In the genomic region with DNA sequence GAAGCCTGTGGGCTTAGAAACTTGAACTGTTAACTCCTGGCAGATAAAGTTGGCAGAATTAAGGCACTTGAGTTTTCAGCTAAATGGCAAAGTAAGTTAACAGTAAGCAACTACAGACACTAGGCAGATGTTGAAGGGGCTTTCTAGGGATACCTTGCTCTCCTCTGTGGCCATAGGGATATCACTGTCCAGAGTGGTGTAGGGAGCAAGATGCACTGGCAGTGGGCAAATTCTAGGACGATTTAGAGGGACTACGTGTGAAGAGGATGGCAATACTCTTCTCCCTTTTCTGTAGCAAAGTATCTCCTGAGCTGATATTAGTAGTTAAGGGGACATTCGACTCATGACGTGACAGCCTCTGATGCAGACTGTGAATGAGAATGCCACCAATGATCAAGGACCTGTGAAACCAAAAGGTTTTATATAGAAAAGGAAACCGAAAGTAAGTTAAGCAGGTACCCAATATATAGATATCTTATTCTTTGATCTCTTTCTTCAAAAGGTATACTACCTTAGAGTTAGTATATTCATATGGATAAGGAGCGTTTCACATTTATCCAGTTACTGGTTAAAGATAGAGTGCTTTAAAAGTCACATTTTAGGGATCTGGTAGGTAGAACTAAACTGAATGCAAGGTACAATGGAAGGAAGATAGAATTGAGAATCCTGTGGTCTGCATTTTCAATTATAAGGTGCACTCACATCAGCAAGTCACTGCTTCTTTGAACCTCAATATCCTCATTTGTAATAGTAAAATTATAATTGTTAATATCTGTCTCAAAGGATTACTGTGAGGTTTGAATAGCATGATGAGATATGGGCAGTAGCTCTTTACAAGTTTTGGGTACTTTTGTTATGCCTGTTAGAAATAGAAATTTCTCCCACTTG, we compare ENCODE assay signal across 8 cellular contexts.
DNase-seq lines count a peak whose midpoint lies in the region; ATAC-seq and TF ChIP-seq lines count a peak whose summit lies in the region.

No MANE protein-coding gene starts in this region.

- POLR2A ChIA-PET in PC-3 (lab: Charles Lee; ENCODE audit: unreplicated experiment): no interaction called here

- H3K79me2 ChIP-seq in PC-3 (ENCODE audit: low read length): no peaks in the 10 kb centered on the region
- no peaks in the 10 kb centered on the region for H3K79me2 ChIP-seq in GM23338 (replicated peaks; ENCODE audit: insufficient read depth)

- H3K27ac ChIP-seq in PC-3 (ENCODE audit: low read length): no peak overlapping the region
- H3K27ac ChIP-seq in GM23338 (ENCODE audit: low read depth): no peak overlapping the region
- H3K27ac ChIP-seq in substantia nigra (ENCODE audit: low read depth, low read length, poor library complexity, severe bottlenecking): no peak overlapping the region

- H3K36me3 ChIP-seq in PC-3 (ENCODE audit: low read depth, low read length) (no peaks in the 10 kb centered on the region), GM23338 (ENCODE audit: insufficient read depth) (no peaks in the 10 kb centered on the region)

- no TSS peak for BruUV-seq in PC-3 (replicated peaks; lab: Mats Ljungman, UMichigan)

- DNase-seq in DMS153 (lab: John Stamatoyannopoulos, UW) (peak; percentile 61), GM19238 (ENCODE audit: insufficient read length, low spot score) (peak; percentile 4), PC-3 (no peak), GM23338 (ENCODE audit: low spot score) (no peak), ACHN (no peak), substantia nigra (lab: John Stamatoyannopoulos, UW) (no peak), Kasumi-1 (lab: John Stamatoyannopoulos, UW) (no peak)

- H3K4me1 Mint-ChIP-seq in GM23338: peaks cover 31% of the 10 kb centered on the region

- no peaks in the 10 kb centered on the region for H3K36me3 Mint-ChIP-seq in GM23338 (ENCODE audit: low read depth)

- H3K4me2 ChIP-seq in PC-3 (ENCODE audit: low read length) (peak overlapping the region; percentile 78), GM23338 (no peak overlapping the region)

- H3K4me3 Mint-ChIP-seq in GM23338: no peak overlapping the region

- H3K27me3 ChIP-seq in PC-3 (ENCODE audit: low read length): 0 out of 2 replicates have a peak, but pooled peaks cover 6% of the 10 kb centered on the region
- no peaks in the 10 kb centered on the region for H3K27me3 ChIP-seq in GM23338 (ENCODE audit: insufficient read depth)

- no peaks in the 10 kb centered on the region for H3F3A ChIP-seq in PC-3 (ENCODE audit: low read length, unreplicated experiment)
- H3F3A ChIP-seq in GM23338 (replicated peaks; ENCODE audit: low read depth): no peaks in the 10 kb centered on the region

- H3K4me1 ChIP-seq in PC-3 (ENCODE audit: insufficient read depth, low read length): peaks cover 11% of the 10 kb centered on the region
- H3K4me1 ChIP-seq in GM23338 (ENCODE audit: insufficient read depth): peaks cover 32% of the 10 kb centered on the region

- H3K9me2 ChIP-seq in PC-3 (replicated peaks; ENCODE audit: low read length) (no peaks in the 10 kb centered on the region), GM23338 (ENCODE audit: insufficient read depth) (no peaks in the 10 kb centered on the region)

- H3K27me3 Mint-ChIP-seq in GM23338 (ENCODE audit: insufficient read depth, low read depth, poor library complexity): no peaks in the 10 kb centered on the region

- H3K27ac Mint-ChIP-seq in GM23338: no peak overlapping the region

- no peak overlapping the region for H3K9ac ChIP-seq in PC-3 (ENCODE audit: low read length)

- CTCF ChIA-PET in PC-3 (lab: Charles Lee): no interaction called here

- peak overlapping the region; percentile 59; the same call in 1 of the 2 replicates for H2AFZ ChIP-seq in PC-3 (ENCODE audit: low read length)
- H2AFZ ChIP-seq in GM23338: no peak overlapping the region

- H3K9me3 Mint-ChIP-seq in GM23338: no peaks in the 10 kb centered on the region

- H4K20me1 ChIP-seq in PC-3 (ENCODE audit: low read length) (no peaks in the 10 kb centered on the region), GM23338 (replicated peaks; ENCODE audit: insufficient read depth) (no peaks in the 10 kb centered on the region)

- in situ Hi-C loops in ACHN (cut with HindIII; ENCODE audit: low pct_ligation_motif_present, low pct_unique_long_range_greater_than_20kb, low sequenced_read_pairs): no loop called here

- intact Hi-C loops in PC-3 (cut with micrococcal nuclease): no loop called here

- peak; percentile 87 for ATAC-seq in HG03064 (IDR thresholded peaks at IDR 0.05; ENCODE audit: low read depth, unreplicated experiment)
- no peak for ATAC-seq in PC-3
- ATAC-seq in GM23338: no peak

- H3K9me3 ChIP-seq in PC-3 (ENCODE audit: low read length): no peaks in the 10 kb centered on the region

- H3K4me3 ChIP-seq in PC-3 (ENCODE audit: low read length): peak overlapping the region; percentile 54
- H3K4me3 ChIP-seq in GM23338: no peak overlapping the region

- TF ChIP-seq CTCF in PC-3 (conservative IDR thresholded peaks at IDR 0.05; ENCODE audit: low read depth, low read length) (no peak), GM23338 (conservative IDR thresholded peaks at IDR 0.05; ENCODE audit: low read depth in 2 of 2) (no peak)

TF ChIP-seq in GM23338, 12 proteins besides CTCF, POLR2A, EP300 and RAD21 (continues in another document):
- TF ChIP-seq ZNF331 (CRISPR knock-in tag; IDR thresholded peaks at IDR 0.05; ENCODE audit: low read depth) (no peak), ZNF114 (CRISPR knock-in tag; IDR thresholded peaks at IDR 0.05) (no peak), NANOG (IDR thresholded peaks at IDR 0.05; ENCODE audit: borderline replicate concordance) (no peak), EZH2 (IDR thresholded peaks at IDR 0.05; ENCODE audit: low read depth, unreplicated experiment) (no peak)
- TF ChIP-seq, protein P1, sequence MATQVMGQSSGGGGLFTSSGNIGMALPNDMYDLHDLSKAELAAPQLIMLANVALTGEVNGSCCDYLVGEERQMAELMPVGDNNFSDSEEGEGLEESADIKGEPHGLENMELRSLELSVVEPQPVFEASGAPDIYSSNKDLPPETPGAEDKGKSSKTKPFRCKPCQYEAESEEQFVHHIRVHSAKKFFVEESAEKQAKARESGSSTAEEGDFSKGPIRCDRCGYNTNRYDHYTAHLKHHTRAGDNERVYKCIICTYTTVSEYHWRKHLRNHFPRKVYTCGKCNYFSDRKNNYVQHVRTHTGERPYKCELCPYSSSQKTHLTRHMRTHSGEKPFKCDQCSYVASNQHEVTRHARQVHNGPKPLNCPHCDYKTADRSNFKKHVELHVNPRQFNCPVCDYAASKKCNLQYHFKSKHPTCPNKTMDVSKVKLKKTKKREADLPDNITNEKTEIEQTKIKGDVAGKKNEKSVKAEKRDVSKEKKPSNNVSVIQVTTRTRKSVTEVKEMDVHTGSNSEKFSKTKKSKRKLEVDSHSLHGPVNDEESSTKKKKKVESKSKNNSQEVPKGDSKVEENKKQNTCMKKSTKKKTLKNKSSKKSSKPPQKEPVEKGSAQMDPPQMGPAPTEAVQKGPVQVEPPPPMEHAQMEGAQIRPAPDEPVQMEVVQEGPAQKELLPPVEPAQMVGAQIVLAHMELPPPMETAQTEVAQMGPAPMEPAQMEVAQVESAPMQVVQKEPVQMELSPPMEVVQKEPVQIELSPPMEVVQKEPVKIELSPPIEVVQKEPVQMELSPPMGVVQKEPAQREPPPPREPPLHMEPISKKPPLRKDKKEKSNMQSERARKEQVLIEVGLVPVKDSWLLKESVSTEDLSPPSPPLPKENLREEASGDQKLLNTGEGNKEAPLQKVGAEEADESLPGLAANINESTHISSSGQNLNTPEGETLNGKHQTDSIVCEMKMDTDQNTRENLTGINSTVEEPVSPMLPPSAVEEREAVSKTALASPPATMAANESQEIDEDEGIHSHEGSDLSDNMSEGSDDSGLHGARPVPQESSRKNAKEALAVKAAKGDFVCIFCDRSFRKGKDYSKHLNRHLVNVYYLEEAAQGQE (IDR thresholded peaks at IDR 0.05; ENCODE audit: unreplicated experiment): no peak
- TF ChIP-seq, protein P2, sequence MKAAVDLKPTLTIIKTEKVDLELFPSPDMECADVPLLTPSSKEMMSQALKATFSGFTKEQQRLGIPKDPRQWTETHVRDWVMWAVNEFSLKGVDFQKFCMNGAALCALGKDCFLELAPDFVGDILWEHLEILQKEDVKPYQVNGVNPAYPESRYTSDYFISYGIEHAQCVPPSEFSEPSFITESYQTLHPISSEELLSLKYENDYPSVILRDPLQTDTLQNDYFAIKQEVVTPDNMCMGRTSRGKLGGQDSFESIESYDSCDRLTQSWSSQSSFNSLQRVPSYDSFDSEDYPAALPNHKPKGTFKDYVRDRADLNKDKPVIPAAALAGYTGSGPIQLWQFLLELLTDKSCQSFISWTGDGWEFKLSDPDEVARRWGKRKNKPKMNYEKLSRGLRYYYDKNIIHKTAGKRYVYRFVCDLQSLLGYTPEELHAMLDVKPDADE (IDR thresholded peaks at IDR 0.05): no peak

Comparison
In these comparisons a context has a peak if more than half of its experiments do, and no peak if none do; other contexts are left out.
1. DNase-seq: peak in DMS153 (single experiment) and GM19238 (single experiment); none in PC-3 (single experiment), GM23338 (single experiment), ACHN (single experiment), substantia nigra (0 of 49) and Kasumi-1 (0 of 2).